In the genomic region with DNA sequence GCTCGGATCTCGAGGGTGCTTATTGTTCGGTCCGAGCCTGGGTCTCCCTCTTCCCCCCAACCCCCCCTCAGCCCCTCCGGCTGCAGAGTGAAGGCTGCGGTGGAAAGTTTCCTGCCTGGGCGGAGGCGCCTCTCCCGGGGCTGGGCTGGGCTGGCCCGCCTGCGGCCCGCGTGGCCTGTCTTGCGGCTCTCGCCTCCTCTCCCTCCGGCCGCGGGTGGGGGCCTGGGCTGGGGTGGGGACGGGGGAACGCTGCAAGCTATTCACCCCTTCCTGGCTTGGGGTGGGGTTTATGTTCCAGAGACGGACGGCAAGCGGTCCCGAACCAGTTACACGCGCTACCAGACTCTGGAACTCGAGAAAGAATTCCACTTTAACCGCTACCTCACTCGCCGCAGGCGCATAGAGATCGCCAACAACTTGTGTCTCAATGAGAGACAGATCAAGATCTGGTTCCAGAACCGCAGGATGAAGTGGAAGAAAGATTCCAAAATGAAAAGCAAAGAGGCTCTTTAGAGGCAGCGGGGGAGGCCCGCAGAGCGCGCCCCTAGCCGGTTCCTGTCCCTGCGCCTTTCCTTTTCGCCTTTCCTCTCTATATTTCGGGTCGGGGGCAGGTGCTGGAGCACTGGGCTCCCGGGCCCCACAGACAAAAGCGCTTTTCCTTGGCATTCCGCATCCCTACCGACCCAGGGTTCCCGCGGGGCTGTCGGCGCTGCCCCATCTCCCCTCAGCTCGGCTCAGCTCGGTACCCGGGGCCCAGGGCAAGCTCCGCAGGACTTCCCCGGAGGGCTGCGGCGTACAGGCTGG, we compare ENCODE assay signal across 7 cellular contexts. TPM values are rescaled to one million over a fixed set of nuclear protein-coding genes. Genes with fewer than 3 reads are reported as not detected.
DNase-seq lines count a peak whose midpoint lies in the region; ATAC-seq, FAIRE-seq and TF ChIP-seq lines count a peak whose summit lies in the region.
"Had no signal": no experiment of that assay in that cellular context is flagged by ENCODE, and none has a peak within 500 bp of the region (broad histone marks: within the 10 kb centered on the region; RNA-seq: fewer than 3 reads in every experiment).

No MANE protein-coding gene starts in this region.

- peaks cover 45% of the 10 kb centered on the region for H3K4me1 ChIP-seq in HEK293 (ENCODE audit: control insufficient read depth, insufficient read depth, low read length)
- peaks cover 10% of the 10 kb centered on the region for H3K4me1 ChIP-seq in psoas muscle
- H3K4me1 ChIP-seq in kidney (ENCODE audit: control insufficient read depth in 1 of 2, insufficient read depth in 1 of 2, low read depth in 1 of 2, low read length in 2 of 2): peaks cover 22 to 33% of the 10 kb centered on the region in 2 donors
- H3K4me1 ChIP-seq: colonic mucosa had no signal

- no TSS peak for BruUV-seq in MCF 10A (replicated peaks; lab: Mats Ljungman, UMichigan)

- no peak overlapping the region for H3K27ac Mint-ChIP-seq in MCF 10A (ENCODE audit: low read depth, unreplicated experiment)

- intact Hi-C loops in MCF 10A (cut with micrococcal nuclease) (loop anchor here (2.0 kb wide), 1 partner anchor 93 kb away; no protein-coding TSS in a partner anchor), psoas muscle (cut with DNase I) (loop anchor here (2.0 to 10.0 kb wide), 2 partner anchors 101 to 169 kb away; no protein-coding TSS in a partner anchor), kidney (cut with DNase I) (loop anchor here (10.0 kb wide), 1 partner anchor 101 kb away; no protein-coding TSS in a partner anchor)

- no peaks in the 10 kb centered on the region for H3K9me3 ChIP-seq in HEK293 (ENCODE audit: control insufficient read depth, insufficient read depth, low read depth, low read length)
- H3K9me3 ChIP-seq in psoas muscle: no peaks in the 10 kb centered on the region
- no peaks in the 10 kb centered on the region for H3K9me3 ChIP-seq in kidney (ENCODE audit: control insufficient read depth in 1 of 2, low read length in 2 of 2)
- H3K9me3 ChIP-seq: colonic mucosa had no signal

- H3K4me1 Mint-ChIP-seq in MCF 10A (ENCODE audit: insufficient read depth, unreplicated experiment): peaks cover 11% of the 10 kb centered on the region

- H3K27me3 Mint-ChIP-seq in MCF 10A (ENCODE audit: insufficient read depth, unreplicated experiment): no peaks in the 10 kb centered on the region

- no peak for DNase-seq in MCF 10A (ENCODE audit: unreplicated experiment)
- peak in 1 of 2 donors; percentile 48 for DNase-seq in psoas muscle
- DNase-seq in kidney: no peak
- DNase-seq in glomerular visceral epithelial cell (ENCODE audit: extremely low spot score): no peak
- DNase-seq: colonic mucosa had no signal

- CTCF ChIA-PET in HEK293 (lab: Yijun Ruan, JAX) (interaction anchor here (0.5 to 5.4 kb wide), 8 partner anchors 18 to 304 kb away, joined by 3 to 78 read pairs (median 6); partner anchors contain the start of gene HOXC10), MCF 10A (lab: Yijun Ruan, JAX) (interaction anchor here (0.5 to 4.8 kb wide), 5 partner anchors 111 to 174 kb away, joined by 3 to 54 read pairs (median 5); no protein-coding TSS in a partner anchor)

- no peaks in the 10 kb centered on the region for H3K9me3 Mint-ChIP-seq in MCF 10A (ENCODE audit: unreplicated experiment)

- no peak overlapping the region for H3K9ac ChIP-seq in kidney (ENCODE audit: low read length in 2 of 2)

- peak overlapping the region; percentile 71 for H3K4me3 Mint-ChIP-seq in MCF 10A (ENCODE audit: unreplicated experiment)

- H3K27me3 ChIP-seq in psoas muscle (ENCODE audit: insufficient read depth in 3 of 3, low read length in 2 of 3): peaks cover 0 to 4% (median 0%) of the 10 kb centered on the region in 3 donors

- H3K4me3 ChIP-seq in HEK293 (ENCODE audit: low read depth, low read length) (peak overlapping the region; percentile 8; the same call in 1 of the 2 replicates), psoas muscle (peak overlapping the region; percentile 62), kidney (ENCODE audit: low read length in 2 of 2) (no peak overlapping the region)

- H3K36me3 ChIP-seq in HEK293 (ENCODE audit: control insufficient read depth in 2 of 2, insufficient read depth in 1 of 2, low read length in 2 of 2) (peaks cover 4 to 13% of the 10 kb centered on the region in 2 experiments; a peak in 2 of 3 replicates), psoas muscle (ENCODE audit: insufficient read depth in 1 of 2, low read depth in 1 of 2) (no peaks in the 10 kb centered on the region), kidney (ENCODE audit: control insufficient read depth in 1 of 2, insufficient read depth in 2 of 2, low read length in 2 of 2) (peaks cover 0 to 4% of the 10 kb centered on the region in 2 donors)
- H3K36me3 ChIP-seq: colonic mucosa had no signal

- ATAC-seq in psoas muscle (peak in 1 of 4 donors; percentile 9), HG02852 (IDR thresholded peaks at IDR 0.05; ENCODE audit: unreplicated experiment) (no peak)

- H3K27ac ChIP-seq in HEK293 (ENCODE audit: extremely low read depth, low read depth, low read length): peak overlapping the region; percentile 100
- H3K27ac ChIP-seq in psoas muscle: no peak overlapping the region
- no peak overlapping the region for H3K27ac ChIP-seq in kidney (ENCODE audit: low read depth in 2 of 2, low read length in 2 of 2)
- H3K27ac ChIP-seq: colonic mucosa had no signal

- POLR2A ChIA-PET in HEK293 (lab: Yijun Ruan, JAX): interaction anchor here (2.1 to 5.0 kb wide), 2 partner anchors 17 to 19 kb away, joined by 8 to 22 read pairs; partner anchors contain the start of gene HOXC4
- POLR2A ChIA-PET in MCF 10A (lab: Yijun Ruan, JAX): no interaction called here

- peaks cover 18% of the 10 kb centered on the region for H3K36me3 Mint-ChIP-seq in MCF 10A (ENCODE audit: insufficient read depth, unreplicated experiment)

- TF ChIP-seq CTCF in HEK293 (tag by site-specific recombination; IDR thresholded peaks at IDR 0.05) (no peak), MCF 10A (IDR thresholded peaks at IDR 0.05; ENCODE audit: unreplicated experiment) (no peak), psoas muscle (IDR thresholded peaks at IDR 0.05) (no peak), kidney (IDR thresholded peaks at IDR 0.05; ENCODE audit: borderline replicate concordance, extremely low read depth, insufficient read depth) (no peak)

- no peak for FAIRE-seq in kidney (lab: Jason Lieb, UNC)

- WGBS in psoas muscle, 3 donors: 55 to 58% (median 58%) methylated on average over 50 to 57 of the region's 57 CpGs

TF ChIP-seq in HEK293, 187 proteins besides CTCF, POLR2A, EP300 and RAD21 (continues in another document):
- no peak for TF ChIP-seq ZNF560 (tag by site-specific recombination; IDR thresholded peaks at IDR 0.05; ENCODE audit: borderline replicate concordance)
- TF ChIP-seq ZNF211 (tag by site-specific recombination; IDR thresholded peaks at IDR 0.05; ENCODE audit: low read depth): no peak
- TF ChIP-seq, protein P1, sequence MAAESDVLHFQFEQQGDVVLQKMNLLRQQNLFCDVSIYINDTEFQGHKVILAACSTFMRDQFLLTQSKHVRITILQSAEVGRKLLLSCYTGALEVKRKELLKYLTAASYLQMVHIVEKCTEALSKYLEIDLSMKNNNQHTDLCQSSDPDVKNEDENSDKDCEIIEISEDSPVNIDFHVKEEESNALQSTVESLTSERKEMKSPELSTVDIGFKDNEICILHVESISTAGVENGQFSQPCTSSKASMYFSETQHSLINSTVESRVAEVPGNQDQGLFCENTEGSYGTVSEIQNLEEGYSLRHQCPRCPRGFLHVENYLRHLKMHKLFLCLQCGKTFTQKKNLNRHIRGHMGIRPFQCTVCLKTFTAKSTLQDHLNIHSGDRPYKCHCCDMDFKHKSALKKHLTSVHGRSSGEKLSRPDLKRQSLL (tag by site-specific recombination; IDR thresholded peaks at IDR 0.05): no peak
- 0 out of 2 replicates have a peak, but pooled peaks have one; percentile 3 for TF ChIP-seq SP3 (tag by site-specific recombination; IDR thresholded peaks at IDR 0.05)
- TF ChIP-seq ZNF600 (tag by site-specific recombination; IDR thresholded peaks at IDR 0.05): peak; percentile 43; the same call in 1 of the 2 replicates
- TF ChIP-seq GLIS2 (tag by site-specific recombination; IDR thresholded peaks at IDR 0.05): peak; percentile 8

RNA-seq across cellular contexts. Expression of gene HOXC5, which starts 1.3 kb away (rescaled TPM):
- total RNA-seq in MCF 10A (2022) (0.74 TPM in 1 of 2 replicates, not detected in the other), psoas muscle (1 to 10 TPM in 2 of 4 donors, under 1 TPM in 2; 0.25 to 3.3 (median 1.1) TPM), kidney (4.8 TPM)
- polyA plus RNA-seq in psoas muscle (under 1 TPM; 0.03 to 0.58 (median 0.04) TPM), kidney (ENCODE audit: insufficient read depth, low read depth, low replicate concordance) (0.24 TPM)
- total RNA-seq: colonic mucosa had no signal

RNA-seq across cellular contexts. Expression of gene HOXC6, which starts 5.9 kb away (rescaled TPM):
- total RNA-seq in MCF 10A (2022) (7.1 and 11.5 TPM in 2 replicates), psoas muscle (10 to 100 TPM in 2 of 4 donors, 1 to 10 TPM in 2; 5.2 to 23.6 (median 12.5) TPM), kidney (22.0 TPM)
- polyA plus RNA-seq in psoas muscle (1 to 10 TPM; 2.2 to 9.5 (median 4.7) TPM), kidney (ENCODE audit: insufficient read depth, low read depth, low replicate concordance) (11.4 TPM)

RNA-seq across cellular contexts. Expression of gene HOXC4, which starts 19.5 kb away (rescaled TPM):
- total RNA-seq in MCF 10A (2022) (1.7 and 1.8 TPM in 2 replicates), psoas muscle (1 to 10 TPM; 1.6 to 4.7 (median 2.6) TPM), kidney (24.5 TPM)
- polyA plus RNA-seq in psoas muscle (1 to 10 TPM in 2 of 3 donors, under 1 TPM in 1; 0.72 to 1.4 (median 1.1) TPM), kidney (ENCODE audit: insufficient read depth, low read depth, low replicate concordance) (13.9 TPM)
- total RNA-seq: colonic mucosa had no signal

RNA-seq across cellular contexts. Expression of gene HOXC8, which starts 25.4 kb away (rescaled TPM):
- 6.0 and 6.9 TPM in 2 replicates for total RNA-seq in MCF 10A (2022)
- total RNA-seq in psoas muscle: 10 to 100 TPM in 1 of 4 donors, 1 to 10 TPM in 3; 6.7 to 10.2 (median 9.0) TPM
- 1 to 10 TPM; 1.6 to 8.8 (median 3.3) TPM for polyA plus RNA-seq in psoas muscle
- total RNA-seq in kidney: 9.0 TPM
- polyA plus RNA-seq in kidney (ENCODE audit: insufficient read depth, low read depth, low replicate concordance): 2.1 TPM
- total RNA-seq: colonic mucosa had no signal

RNA-seq across cellular contexts. Expression of gene HOXC9, which starts 34.2 kb away (rescaled TPM):
- total RNA-seq in MCF 10A (2022) (5.2 and 6.0 TPM in 2 replicates), psoas muscle (10 to 100 TPM in 2 of 4 donors, 1 to 10 TPM in 2; 6.4 to 14.6 (median 9.2) TPM), kidney (16.5 TPM)
- polyA plus RNA-seq in psoas muscle (10 to 100 TPM in 2 of 3 donors, 1 to 10 TPM in 1; 8.8 to 31.1 (median 16.4) TPM), kidney (ENCODE audit: insufficient read depth, low read depth, low replicate concordance) (11.7 TPM)
- total RNA-seq: colonic mucosa had no signal

Comparison
In these comparisons a context has a peak if more than half of its experiments do, and no peak if none do; other contexts are left out.
1. H3K4me3 ChIP-seq: peak in HEK293 (single experiment) and psoas muscle (single experiment); none in kidney (0 of 2).